9 cellular contexts compared by ENCODE assay signal in genomic region chr1:161013104-161013590, GRCh38. TPM values are rescaled to one million over a fixed set of nuclear protein-coding genes. Genes with fewer than 3 reads are reported as not detected.
DNase-seq lines count a peak whose midpoint lies in the region; ATAC-seq and TF ChIP-seq lines count a peak whose summit lies in the region.
"Had no signal": no experiment of that assay in that cellular context is flagged by ENCODE, and none has a peak within 500 bp of the region (broad histone marks: within the 10 kb centered on the region; RNA-seq: fewer than 3 reads in every experiment).

No MANE protein-coding gene starts in this region.

- H3K36me3 ChIP-seq in DND-41 (ENCODE audit: insufficient read depth, low read length) = no peaks in the 10 kb centered on the region
- no peaks in the 10 kb centered on the region for H3K36me3 ChIP-seq in left lung

- no peaks in the 10 kb centered on the region for H4K20me1 ChIP-seq in DND-41 (ENCODE audit: insufficient read depth, low read length)

- intact Hi-C loops in left lung (cut with DNase I) = no loop called here

- H3K4me1 ChIP-seq in DND-41 (ENCODE audit: insufficient read depth, low read length) (peaks cover 16% of the 10 kb centered on the region), left lung (peaks cover 16 to 89% of the 10 kb centered on the region in 2 donors)

- H3K4me2 ChIP-seq in DND-41 (ENCODE audit: insufficient read depth, low read length) = no peak overlapping the region

- H3K27me3 ChIP-seq in DND-41 (ENCODE audit: insufficient read depth, low read length, poor library complexity) (no peaks in the 10 kb centered on the region), left lung (no peaks in the 10 kb centered on the region)

- H3K9me3 Mint-ChIP-seq in activated naive CD4-positive, alpha-beta T cell treated with anti-CD3 and anti-CD28 coated beads, Interleukin-2, amount 50 U/mL, for 72 hours = no peaks in the 10 kb centered on the region
- H3K9me3 Mint-ChIP-seq in type B pancreatic cell = no peaks in the 10 kb centered on the region

- H3K4me3 Mint-ChIP-seq in type B pancreatic cell = peak overlapping the region; percentile 80

- peaks cover 22% of the 10 kb centered on the region for H3K4me1 Mint-ChIP-seq in type B pancreatic cell (ENCODE audit: unreplicated experiment)

- H3K79me2 ChIP-seq in DND-41 (ENCODE audit: insufficient read depth, low read length) = no peaks in the 10 kb centered on the region

- no peak overlapping the region for H3K4me3 ChIP-seq in DND-41 (ENCODE audit: low read depth in 1 of 2, low read length in 2 of 2)
- peak overlapping the region in 1 of 2 donors; percentile 25 for H3K4me3 ChIP-seq in left lung

- H3K27me3 Mint-ChIP-seq in type B pancreatic cell = peaks cover 10% of the 10 kb centered on the region

- TF ChIP-seq CTCF in DND-41 (IDR thresholded peaks at IDR 0.05; ENCODE audit: borderline replicate concordance, extremely low read depth, low read length, poor library complexity, severe bottlenecking) (no peak), left lung (IDR thresholded peaks at IDR 0.05) (no peak), type B pancreatic cell (conservative IDR thresholded peaks at IDR 0.05) (no peak)

- no peaks in the 10 kb centered on the region for H3K36me3 Mint-ChIP-seq in activated naive CD4-positive, alpha-beta T cell treated with anti-CD3 and anti-CD28 coated beads, Interleukin-2, amount 50 U/mL, for 72 hours
- H3K36me3 Mint-ChIP-seq in type B pancreatic cell = peaks cover 11% of the 10 kb centered on the region

- H3K27ac ChIP-seq in DND-41 (ENCODE audit: low read length) (peak overlapping the region; percentile 53), left lung (peak overlapping the region; percentile 91 to 93)

- H3K9ac ChIP-seq in DND-41 (ENCODE audit: low read depth, low read length) = no peak overlapping the region

- H3K27ac Mint-ChIP-seq in activated naive CD4-positive, alpha-beta T cell treated with anti-CD3 and anti-CD28 coated beads, Interleukin-2, amount 50 U/mL, for 72 hours = peak overlapping the region; percentile 92 to 95
- peak overlapping the region; percentile 99 for H3K27ac Mint-ChIP-seq in type B pancreatic cell

- DNase-seq in DND-41 (no peak), left lung (peak in 1 of 2 donors; percentile 44), type B pancreatic cell (ENCODE audit: extremely low spot score, unreplicated experiment) (no peak), SKM-1 treated with dmso at 0.1 percent for 144 hours (lab: John Stamatoyannopoulos, UW; ENCODE audit: unreplicated experiment) (no peak), NCI-H1092 (lab: John Stamatoyannopoulos, UW) (no peak)
- no peak for DNase-seq in activated naive CD4-positive, alpha-beta T cell treated with anti-CD3 and anti-CD28 coated beads, Interleukin-2, amount 50 U/mL, for 72 hours (ENCODE audit: low spot score in 2 of 2)

- H3K9me3 ChIP-seq in DND-41 (ENCODE audit: insufficient read depth, low read length, severe bottlenecking) (no peaks in the 10 kb centered on the region), left lung (no peaks in the 10 kb centered on the region)

- H2AFZ ChIP-seq in DND-41 (ENCODE audit: low read depth, low read length) = peak overlapping the region; percentile 12; the same call in 1 of the 2 replicates

- peak; percentile 31 for ATAC-seq in DND-41 (ENCODE audit: insufficient read depth, low read depth)
- peak; percentile 5 for ATAC-seq in HG02981 (IDR thresholded peaks at IDR 0.05; ENCODE audit: unreplicated experiment)
- peak in 1 of 2 donors; percentile 56 for ATAC-seq in activated naive CD4-positive, alpha-beta T cell treated with anti-CD3 and anti-CD28 coated beads, Interleukin-2, amount 50 U/mL, for 72 hours
- ATAC-seq in left lung = peak; percentile 11
- no peak for ATAC-seq in HG02840 (IDR thresholded peaks at IDR 0.05; ENCODE audit: low FRiP score, unreplicated experiment)

RNA-seq across cellular contexts. Expression of gene F11R, which starts 7.8 kb away (rescaled TPM):
- total RNA-seq in activated naive CD4-positive, alpha-beta T cell treated with anti-CD3 and anti-CD28 coated beads, Interleukin-2, amount 50 U/mL, for 72 hours = 10 to 100 TPM; 26.0 to 63.6 TPM
- total RNA-seq in left lung (100 to 1,000 TPM; 142 to 164 TPM), type B pancreatic cell (ENCODE audit: low replicate concordance) (66.8 and 147 TPM in 2 replicates)

RNA-seq across cellular contexts. Expression of gene TSTD1, which starts 25.6 kb away (rescaled TPM):
- total RNA-seq in activated naive CD4-positive, alpha-beta T cell treated with anti-CD3 and anti-CD28 coated beads, Interleukin-2, amount 50 U/mL, for 72 hours = 10 to 100 TPM; 59.3 to 66.8 TPM
- total RNA-seq in left lung = 10 to 100 TPM; 35.1 to 73.5 TPM
- 40.8 and 98.0 TPM in 2 replicates for total RNA-seq in type B pancreatic cell (ENCODE audit: low replicate concordance)

RNA-seq across cellular contexts. Expression of gene USF1, which starts 32.6 kb away (rescaled TPM):
- 10 to 100 TPM; 50.8 to 90.6 TPM for total RNA-seq in activated naive CD4-positive, alpha-beta T cell treated with anti-CD3 and anti-CD28 coated beads, Interleukin-2, amount 50 U/mL, for 72 hours
- 10 to 100 TPM; 56.1 to 72.4 TPM for total RNA-seq in left lung
- 62.2 and 79.1 TPM in 2 replicates for total RNA-seq in type B pancreatic cell (ENCODE audit: low replicate concordance)

RNA-seq across cellular contexts. Expression of gene ARHGAP30, which starts 56.5 kb away (rescaled TPM):
- total RNA-seq in activated naive CD4-positive, alpha-beta T cell treated with anti-CD3 and anti-CD28 coated beads, Interleukin-2, amount 50 U/mL, for 72 hours = 100 to 1,000 TPM; 116 to 180 TPM
- 10 to 100 TPM; 18.8 to 57.7 TPM for total RNA-seq in left lung
- 1.3 and 3.3 TPM in 2 replicates for total RNA-seq in type B pancreatic cell (ENCODE audit: low replicate concordance)

RNA-seq across cellular contexts. Expression of gene ITLN2, which starts 58.5 kb away (rescaled TPM):
- total RNA-seq in activated naive CD4-positive, alpha-beta T cell treated with anti-CD3 and anti-CD28 coated beads, Interleukin-2, amount 50 U/mL, for 72 hours = not detected
- total RNA-seq in left lung = 1 to 10 TPM; 1.5 to 1.8 TPM
- 0.99 and 1.7 TPM in 2 replicates for total RNA-seq in type B pancreatic cell (ENCODE audit: low replicate concordance)
- total RNA-seq: kidney epithelial cell had no signal
